In genomic region chr17:4483012-4483840, GRCh38 we compare ENCODE assay signal across 11 cellular contexts. TPM values are rescaled to one million over a fixed set of nuclear protein-coding genes. Genes with fewer than 3 reads are reported as not detected.
DNase-seq lines count a peak whose midpoint lies in the region; ATAC-seq and TF ChIP-seq lines count a peak whose summit lies in the region.
"Had no signal": no experiment of that assay in that cellular context is flagged by ENCODE, and none has a peak within 500 bp of the region (broad histone marks: within the 10 kb centered on the region; RNA-seq: fewer than 3 reads in every experiment).

No MANE protein-coding gene starts in this region.

- H3K4me3 Mint-ChIP-seq in activated naive CD8-positive, alpha-beta T cell = no peak overlapping the region
- no peak overlapping the region for H3K4me3 Mint-ChIP-seq in activated naive CD8-positive, alpha-beta T cell treated with anti-CD3 and anti-CD28 coated beads for 36 hours
- peak overlapping the region; percentile 63 for H3K4me3 Mint-ChIP-seq in T-helper 17 cell

- no peaks in the 10 kb centered on the region for H3K9me3 Mint-ChIP-seq in activated naive CD8-positive, alpha-beta T cell (ENCODE audit: low read depth)
- H3K9me3 Mint-ChIP-seq in activated naive CD8-positive, alpha-beta T cell treated with anti-CD3 and anti-CD28 coated beads for 36 hours = no peaks in the 10 kb centered on the region

- H3K27ac ChIP-seq in thymus (ENCODE audit: low read depth) = peak overlapping the region; percentile 22
- H3K27ac ChIP-seq: SK-N-MC had no signal

- H3K36me3 Mint-ChIP-seq in activated naive CD8-positive, alpha-beta T cell = peaks cover 2% of the 10 kb centered on the region
- peaks cover 9% of the 10 kb centered on the region for H3K36me3 Mint-ChIP-seq in activated naive CD8-positive, alpha-beta T cell treated with anti-CD3 and anti-CD28 coated beads for 36 hours
- no peaks in the 10 kb centered on the region for H3K36me3 Mint-ChIP-seq in T-helper 17 cell (ENCODE audit: low read depth)

- H3K4me1 ChIP-seq in thymus (ENCODE audit: control insufficient read depth, insufficient read depth, low read length) = peaks cover 11% of the 10 kb centered on the region

- 95% methylated on average over 13 of the region's 13 CpGs for WGBS in thymus

- no peaks in the 10 kb centered on the region for H3K36me3 ChIP-seq in kidney epithelial cell (ENCODE audit: control insufficient read depth, insufficient read depth, low read length)
- peaks cover 3% of the 10 kb centered on the region for H3K36me3 ChIP-seq in thymus (ENCODE audit: control insufficient read depth, insufficient read depth)

- H3K9me3 ChIP-seq in T-helper 17 cell (ENCODE audit: control insufficient read depth, low read length, poor library complexity, severe bottlenecking) = no peaks in the 10 kb centered on the region
- H3K9me3 ChIP-seq in thymus (ENCODE audit: control insufficient read depth) = no peaks in the 10 kb centered on the region

- no peak for TF ChIP-seq CTCF in kidney epithelial cell (IDR thresholded peaks at IDR 0.05; ENCODE audit: insufficient read depth, low read length, poor library complexity, severe bottlenecking)

- no peaks in the 10 kb centered on the region for H3K27me3 ChIP-seq in kidney epithelial cell (ENCODE audit: control insufficient read depth, insufficient read depth, low read length)
- no peaks in the 10 kb centered on the region for H3K27me3 ChIP-seq in thymus (ENCODE audit: control insufficient read depth, insufficient read depth)

- no peak for DNase-seq in activated naive CD8-positive, alpha-beta T cell treated with anti-CD3 and anti-CD28 coated beads for 36 hours
- DNase-seq in T-helper 17 cell (no peak), kidney epithelial cell (ENCODE audit: low read depth) (peak; percentile 80), NCI-H1930 (lab: John Stamatoyannopoulos, UW) (no peak), MV-4-11 (lab: John Stamatoyannopoulos, UW) (no peak)
- DNase-seq: NCI-H2107, nucleus accumbens had no signal

- no peaks in the 10 kb centered on the region for H3K27me3 Mint-ChIP-seq in activated naive CD8-positive, alpha-beta T cell
- H3K27me3 Mint-ChIP-seq in activated naive CD8-positive, alpha-beta T cell treated with anti-CD3 and anti-CD28 coated beads for 36 hours = no peaks in the 10 kb centered on the region
- no peaks in the 10 kb centered on the region for H3K27me3 Mint-ChIP-seq in T-helper 17 cell

- ATAC-seq in T-helper 17 cell (no peak), GM18909 (IDR thresholded peaks at IDR 0.05; ENCODE audit: poor library complexity, unreplicated experiment) (no peak)

- H3K27ac Mint-ChIP-seq in activated naive CD8-positive, alpha-beta T cell = peak overlapping the region; percentile 22
- H3K27ac Mint-ChIP-seq in activated naive CD8-positive, alpha-beta T cell treated with anti-CD3 and anti-CD28 coated beads for 36 hours = no peak overlapping the region
- H3K27ac Mint-ChIP-seq in T-helper 17 cell = no peak overlapping the region

- peaks cover 62% of the 10 kb centered on the region for H3K4me1 Mint-ChIP-seq in activated naive CD8-positive, alpha-beta T cell (ENCODE audit: low read depth)
- peaks cover 42% of the 10 kb centered on the region for H3K4me1 Mint-ChIP-seq in activated naive CD8-positive, alpha-beta T cell treated with anti-CD3 and anti-CD28 coated beads for 36 hours
- H3K4me1 Mint-ChIP-seq in T-helper 17 cell = peaks cover 37% of the 10 kb centered on the region

- H3K4me3 ChIP-seq in kidney epithelial cell (ENCODE audit: low read depth, low read length) (no peak overlapping the region), thymus (ENCODE audit: low read length) (no peak overlapping the region)
- H3K4me3 ChIP-seq: SK-N-MC had no signal

RNA-seq across cellular contexts. Expression of gene SPNS2, which starts 15.5 kb away (rescaled TPM):
- total RNA-seq in activated naive CD8-positive, alpha-beta T cell treated with anti-CD3 and anti-CD28 coated beads for 36 hours = under 1 TPM; 0.20 to 0.43 TPM
- total RNA-seq in T-helper 17 cell (under 1 TPM; 0.22 to 0.73 TPM), kidney epithelial cell (47.3 and 53.1 TPM in 2 replicates)
- polyA plus RNA-seq in thymus = 16.1 TPM

RNA-seq across cellular contexts. Expression of gene SPNS3, which starts 49.5 kb away (rescaled TPM):
- 10 to 100 TPM; 11.7 to 14.3 TPM for total RNA-seq in activated naive CD8-positive, alpha-beta T cell treated with anti-CD3 and anti-CD28 coated beads for 36 hours
- total RNA-seq in T-helper 17 cell (1 to 10 TPM; 1.8 to 1.9 TPM), kidney epithelial cell (0.58 and 0.89 TPM in 2 replicates)
- 11.5 TPM for polyA plus RNA-seq in thymus

Comparison
In these comparisons a context has a peak if more than half of its experiments do, and no peak if none do; other contexts are left out.
1. RNA of gene SPNS2, which starts 15.5 kb away (total RNA-seq): 47.3 to 53.1 TPM in kidney epithelial cell; 0.22 to 0.73 TPM in T-helper 17 cell and 0.20 to 0.43 TPM in activated naive CD8-positive, alpha-beta T cell treated with anti-CD3 and anti-CD28 coated beads for 36 hours; every median in the first group is over 10 times any median in the second.